Comparison of ENCODE assay signal across 22 cellular contexts in the genomic region with DNA sequence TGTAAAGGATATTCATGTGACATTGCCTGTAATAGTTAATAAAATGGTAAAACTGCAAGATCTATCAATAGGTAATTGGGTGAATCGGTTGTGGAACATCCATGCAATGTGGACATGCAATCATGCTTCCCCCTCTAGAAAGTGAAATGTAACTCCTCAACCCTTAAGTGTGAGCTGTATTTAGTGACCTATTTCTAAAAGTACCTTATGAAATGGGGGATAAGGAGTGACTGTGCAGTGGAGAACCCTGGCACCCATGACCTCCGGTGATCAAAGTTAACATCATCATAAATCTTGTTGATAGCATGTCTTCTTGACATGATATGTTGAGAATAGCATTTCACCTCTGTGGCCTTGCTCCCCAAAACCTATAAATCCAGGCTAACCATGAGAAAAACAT.
DNase-seq lines count a peak whose midpoint lies in the region; ATAC-seq lines count a peak whose summit lies in the region.
"Had no signal": no experiment of that assay in that cellular context is flagged by ENCODE, and none has a peak within 500 bp of the region (broad histone marks: within the 10 kb centered on the region; RNA-seq: fewer than 3 reads in every experiment).

No MANE protein-coding gene starts in this region.

- no peak for ATAC-seq in HG02870 (IDR thresholded peaks at IDR 0.05; ENCODE audit: unreplicated experiment)
- ATAC-seq: A549; CD8-positive, alpha-beta T cell had no signal

- DNase-seq in left kidney (ENCODE audit: low read depth, low spot score), result peak; percentile 42
- DNase-seq: 8988T; ACHN; AML-193; BE2C; C1 segment of cervical spinal cord; Caco-2; Calu3; CD4-positive, alpha-beta memory T cell; CD4-positive, alpha-beta T cell; CD4-positive, CD25-positive, alpha-beta regulatory T cell; CD8-positive, alpha-beta memory T cell; CD8-positive, alpha-beta T cell; COR-L47; DMS 273 treated with DMSO at 0.1 percent for 48 hours; DMS153; DMS53; DMS79; DND-41; EL had no signal
